In genomic region chr2:42098571-42099430, GRCh38 we compare ENCODE assay signal across 2 cellular contexts.
TF ChIP-seq lines count a peak whose summit lies in the region.

No MANE protein-coding gene starts in this region.

TF ChIP-seq in SK-N-SH, 30 proteins besides CTCF, POLR2A, EP300 and RAD21 (continued from another document):
- TF ChIP-seq REST (IDR thresholded peaks at IDR 0.05; ENCODE audit: low read depth, low read length) (no peak), USF1 (IDR thresholded peaks at IDR 0.05; ENCODE audit: borderline replicate concordance, low read depth) (no peak), NRF1 (IDR thresholded peaks at IDR 0.05; ENCODE audit: low read depth, low read length) (no peak), NFIC (IDR thresholded peaks at IDR 0.05; ENCODE audit: borderline replicate concordance) (no peak), ELF1 (IDR thresholded peaks at IDR 0.05) (no peak), SIN3A (IDR thresholded peaks at IDR 0.05; ENCODE audit: borderline replicate concordance, low read depth, low read length) (no peak), TEAD4 (IDR thresholded peaks at IDR 0.05; ENCODE audit: borderline replicate concordance, insufficient read depth) (no peak), POLR2AphosphoS5 (IDR thresholded peaks at IDR 0.05; ENCODE audit: low read depth, low read length) (no peak), MXI1 (IDR thresholded peaks at IDR 0.05; ENCODE audit: low read depth, low read length) (no peak)

TF ChIP-seq in liver, 16 proteins besides CTCF, POLR2A, EP300 and RAD21 (continued from another document):
- TF ChIP-seq REST (IDR thresholded peaks at IDR 0.05) (no peak), YY1 (IDR thresholded peaks at IDR 0.05) (no peak), HNF4A (conservative IDR thresholded peaks at IDR 0.05) (no peak), JUND (IDR thresholded peaks at IDR 0.05) (no peak), TAF1 (conservative IDR thresholded peaks at IDR 0.05) (no peak), GABPA (IDR thresholded peaks at IDR 0.05 in 1 of 2, conservative IDR thresholded peaks at IDR 0.05 in 1 of 2) (no peak), RXRA (IDR thresholded peaks at IDR 0.05) (no peak)
